In genomic region chr12:12506541-12506940, GRCh38 we compare ENCODE assay signal across 10 cellular contexts. TPM values are rescaled to one million over a fixed set of nuclear protein-coding genes. Genes with fewer than 3 reads are reported as not detected.
A peak's percentile ranks its signal among the peaks of the same experiment; 100 is the strongest.
DNase-seq lines count a peak whose midpoint lies in the region; ATAC-seq and TF ChIP-seq lines count a peak whose summit lies in the region.
"Had no signal": no experiment of that assay in that cellular context is flagged by ENCODE, and none has a peak within 500 bp of the region (broad histone marks: within the 10 kb centered on the region; RNA-seq: fewer than 3 reads in every experiment).

No MANE protein-coding gene starts in this region.

- no peak for TF ChIP-seq POLR2A in tibial nerve (IDR thresholded peaks at IDR 0.05)

- H3K4me1 ChIP-seq in lower lobe of right lung (peaks cover 42% of the 10 kb centered on the region), tibial nerve (peaks cover 0 to 46% (median 33%) of the 10 kb centered on the region in 4 donors)

- TF ChIP-seq EP300 in tibial nerve (IDR thresholded peaks at IDR 0.05) = no peak

- ATAC-seq in lower lobe of right lung (peak; percentile 37 to 38), GM18909 (IDR thresholded peaks at IDR 0.05; ENCODE audit: poor library complexity, unreplicated experiment) (no peak), HG03469 (IDR thresholded peaks at IDR 0.05; ENCODE audit: unreplicated experiment) (no peak), GM21737 (IDR thresholded peaks at IDR 0.05; ENCODE audit: unreplicated experiment) (no peak)

- TF ChIP-seq CTCF in cardiac fibroblast (IDR thresholded peaks at IDR 0.05; ENCODE audit: low read depth, low read length) (no peak), lower lobe of right lung (IDR thresholded peaks at IDR 0.05) (no peak), tibial nerve (IDR thresholded peaks at IDR 0.05) (no peak)

- H3K9me3 ChIP-seq in lower lobe of right lung = no peaks in the 10 kb centered on the region
- no peaks in the 10 kb centered on the region for H3K9me3 ChIP-seq in tibial nerve

- peaks cover 53% of the 10 kb centered on the region for H3K4me1 Mint-ChIP-seq in activated T-cell treated with anti-CD3 and anti-CD28 coated beads, Interleukin-2, amount 50 U/mL, for 24 hours (ENCODE audit: low read depth)

- H3K36me3 Mint-ChIP-seq in activated T-cell treated with anti-CD3 and anti-CD28 coated beads, Interleukin-2, amount 50 U/mL, for 24 hours (ENCODE audit: low read depth) = peaks cover 53% of the 10 kb centered on the region

- WGBS in tibial nerve, 2 donors = 56 to 63% methylated on average over 3 of the region's 3 CpGs

- intact Hi-C loops in lower lobe of right lung (cut with DNase I) = no loop called here

- H3K27ac ChIP-seq in lower lobe of right lung (peak overlapping the region; percentile 62), tibial nerve (peak overlapping the region in 3 of 4 donors; percentile 56 to 82 (median 76))

- H3K27me3 ChIP-seq in lower lobe of right lung (ENCODE audit: low read depth) (no peaks in the 10 kb centered on the region), tibial nerve (no peaks in the 10 kb centered on the region)

- no peaks in the 10 kb centered on the region for H3K36me3 ChIP-seq in lower lobe of right lung
- H3K36me3 ChIP-seq in tibial nerve = no peaks in the 10 kb centered on the region

- H3K4me3 Mint-ChIP-seq in activated T-cell treated with anti-CD3 and anti-CD28 coated beads, Interleukin-2, amount 50 U/mL, for 24 hours = peak overlapping the region; percentile 70

- peak overlapping the region; percentile 98 for H3K27ac Mint-ChIP-seq in activated T-cell treated with anti-CD3 and anti-CD28 coated beads, Interleukin-2, amount 50 U/mL, for 24 hours

- no peak for DNase-seq in activated T-cell treated with anti-CD3 and anti-CD28 coated beads, Interleukin-2, amount 50 U/mL, for 24 hours
- no peak for DNase-seq in activated T-cell treated with anti-CD3 and anti-CD28 coated beads, Interleukin-2, amount 50 U/mL, for 1 hour
- peak; percentile 51 to 60 for DNase-seq in cardiac fibroblast (ENCODE audit: low read depth in 2 of 2)
- DNase-seq in lower lobe of right lung = no peak
- DNase-seq in tibial nerve (ENCODE audit: low spot score in 2 of 2) = no peak
- DNase-seq: activated CD8-positive, alpha-beta memory T cell treated with anti-CD3 and anti-CD28 coated beads, Interleukin-2, amount 50 U/mL, for 4 hours; NCI-H2029 treated with DMSO at 0.1 percent for 48 hours had no signal

- H3K27me3 Mint-ChIP-seq in activated T-cell treated with anti-CD3 and anti-CD28 coated beads, Interleukin-2, amount 50 U/mL, for 24 hours = no peaks in the 10 kb centered on the region

- H3K9me3 Mint-ChIP-seq in activated T-cell treated with anti-CD3 and anti-CD28 coated beads, Interleukin-2, amount 50 U/mL, for 24 hours = no peaks in the 10 kb centered on the region

- H3K4me3 ChIP-seq in cardiac fibroblast (replicated peaks in 1 of 2; ENCODE audit: low read depth in 2 of 2, low read length in 2 of 2) (no peak overlapping the region), lower lobe of right lung (peak overlapping the region; percentile 25), tibial nerve (peak overlapping the region in 2 of 4 donors; percentile 9)

RNA-seq across cellular contexts. Expression of gene DUSP16, which starts 56.1 kb away (rescaled TPM):
- 44.0 TPM for total RNA-seq in lower lobe of right lung
- 10 to 100 TPM; 16.2 to 23.2 (median 19.1) TPM for total RNA-seq in tibial nerve

Comparison
In these comparisons a context has a peak if more than half of its experiments do, and no peak if none do; other contexts are left out.
1. DNase-seq: peak in cardiac fibroblast (2 of 2); none in activated T-cell treated with anti-CD3 and anti-CD28 coated beads, Interleukin-2, amount 50 U/mL, for 24 hours (single experiment), activated T-cell treated with anti-CD3 and anti-CD28 coated beads, Interleukin-2, amount 50 U/mL, for 1 hour (single experiment), lower lobe of right lung (single experiment) and tibial nerve (0 of 2).
2. ATAC-seq: peak in lower lobe of right lung (2 of 2); none in GM18909 (single experiment), HG03469 (single experiment) and GM21737 (single experiment).